8 cellular contexts compared by ENCODE assay signal in genomic region chr14:42224053-42224888, GRCh38.
DNase-seq lines count a peak whose midpoint lies in the region; ATAC-seq, FAIRE-seq and TF ChIP-seq lines count a peak whose summit lies in the region.

No MANE protein-coding gene starts in this region.

- no TSS peak for BruUV-seq in HepG2 (replicated peaks; lab: Mats Ljungman, UMichigan)

- in situ Hi-C loops in KBM-7 (cut with MboI; ENCODE audit: low pct_unique_long_range_greater_than_20kb, low sequenced_read_pairs) (no loop called here), HepG2 (cut with HindIII; ENCODE audit: extremely low pct_ligation_motif_present, low pct_unique_long_range_greater_than_20kb) (no loop called here)

- H3K36me3 ChIP-seq in OCI-LY1 (ENCODE audit: insufficient read depth, low read length): no peaks in the 10 kb centered on the region
- no peaks in the 10 kb centered on the region for H3K36me3 ChIP-seq in HepG2 (replicated peaks in 1 of 2; ENCODE audit: control insufficient read depth in 1 of 2, insufficient read depth in 2 of 2, low read length in 2 of 2)

- TF ChIP-seq RAD21 in HepG2 (CRISPR knock-in tag; IDR thresholded peaks at IDR 0.05): peak; percentile 41; the same call in 1 of the 2 replicates

- no peaks in the 10 kb centered on the region for H3K9me2 ChIP-seq in OCI-LY1 (ENCODE audit: low read depth, low read length)

- H3F3A ChIP-seq in OCI-LY1 (ENCODE audit: insufficient read depth, low read length): no peaks in the 10 kb centered on the region

- DNase-seq in DMS79 treated with DMSO at 0.1 percent for 48 hours (lab: John Stamatoyannopoulos, UW) (peak; percentile 80), KBM-7 (peak; percentile 60), choroid plexus epithelial cell (ENCODE audit: low read depth) (peak; percentile 71), HepG2 (ENCODE audit: low spot score) (peak; percentile 60), substantia nigra (lab: John Stamatoyannopoulos, UW) (peak in 35 of 49 donors; percentile 0 to 80 (median 35))

- H3K9me3 ChIP-seq in OCI-LY1 (ENCODE audit: low read length) (no peaks in the 10 kb centered on the region), HepG2 (ENCODE audit: low read length) (peaks cover 86% of the 10 kb centered on the region)

- TF ChIP-seq CTCF in OCI-LY1 (IDR thresholded peaks at IDR 0.05; ENCODE audit: low read length) (peak; percentile 95), choroid plexus epithelial cell (conservative IDR thresholded peaks at IDR 0.05; ENCODE audit: low read depth, low read length) (peak; percentile 89), HepG2 (CRISPR knock-in tag; IDR thresholded peaks at IDR 0.05) (peak; percentile 77)

- 2% methylated on average over 2 of the region's 2 CpGs for WGBS in HepG2 (ENCODE audit: low lambda C conversion rate)

- POLR2A ChIA-PET in HepG2 (lab: Yijun Ruan, JAX): no interaction called here

- ATAC-seq in HepG2 (peak; percentile 96), HG03045 (IDR thresholded peaks at IDR 0.05; ENCODE audit: unreplicated experiment) (no peak), GM18519 (IDR thresholded peaks at IDR 0.05; ENCODE audit: low FRiP score, unreplicated experiment) (no peak)

- no peak overlapping the region for H3K27ac ChIP-seq in OCI-LY1 (ENCODE audit: low read depth, low read length, poor library complexity, severe bottlenecking)
- H3K27ac ChIP-seq in HepG2 (ENCODE audit: extremely low read length, insufficient read depth, low read length): no peak overlapping the region
- no peak overlapping the region for H3K27ac ChIP-seq in substantia nigra (ENCODE audit: low read depth, low read length, poor library complexity, severe bottlenecking)

- peak; percentile 55 for FAIRE-seq in HepG2 (lab: Jason Lieb, UNC)

- H3K27me3 ChIP-seq in OCI-LY1 (ENCODE audit: insufficient read depth, low read length) (no peaks in the 10 kb centered on the region), HepG2 (ENCODE audit: control insufficient read depth in 1 of 2, insufficient read depth in 2 of 2, low read length in 2 of 2) (no peaks in the 10 kb centered on the region)

- TF ChIP-seq EP300 in HepG2 (IDR thresholded peaks at IDR 0.05; ENCODE audit: low read depth in 2 of 2, low read length in 2 of 2) (no peak), HepG2 (CRISPR knock-in tag; IDR thresholded peaks at IDR 0.05; ENCODE audit: borderline replicate concordance) (no peak)

- TF ChIP-seq POLR2A in HepG2 (IDR thresholded peaks at IDR 0.05; ENCODE audit: insufficient read depth in 1 of 2, low read depth in 2 of 2, low read length in 2 of 2): no peak

- no peak overlapping the region for H3K4me3 ChIP-seq in OCI-LY1 (ENCODE audit: low read depth, low read length, poor library complexity, severe bottlenecking)
- H3K4me3 ChIP-seq in choroid plexus epithelial cell (ENCODE audit: low read depth, low read length): no peak overlapping the region
- no peak overlapping the region for H3K4me3 ChIP-seq in HepG2 (replicated peaks in 1 of 3; ENCODE audit: insufficient read depth in 1 of 3, low read depth in 2 of 3, low read length in 3 of 3)

- intact Hi-C loops in HepG2 (cut with micrococcal nuclease; ENCODE audit: unreplicated experiment): loop anchor here (5.0 kb wide), 1 partner anchor 1313 kb away; no protein-coding TSS in a partner anchor

- H3K9ac ChIP-seq in OCI-LY1 (ENCODE audit: low read length): no peak overlapping the region
- no peak overlapping the region for H3K9ac ChIP-seq in HepG2 (ENCODE audit: insufficient read depth, low read depth, low read length)

- H3K79me2 ChIP-seq in OCI-LY1 (ENCODE audit: insufficient read depth, low read length): no peaks in the 10 kb centered on the region
- no peaks in the 10 kb centered on the region for H3K79me2 ChIP-seq in HepG2 (ENCODE audit: insufficient read depth, low read length)

- peaks cover 5% of the 10 kb centered on the region for H3K4me1 ChIP-seq in OCI-LY1 (ENCODE audit: insufficient read depth, low read length, severe bottlenecking)
- no peaks in the 10 kb centered on the region for H3K4me1 ChIP-seq in HepG2 (ENCODE audit: insufficient read depth, low read length)

- H3K4me2 ChIP-seq in OCI-LY1 (ENCODE audit: low read length): no peak overlapping the region
- H3K4me2 ChIP-seq in HepG2 (ENCODE audit: low read depth, low read length): no peak overlapping the region

- CTCF ChIA-PET in HepG2 (lab: Yijun Ruan, JAX; ENCODE audit: low intra/inter-chr PET ratio, low total read pairs): no interaction called here

- no peaks in the 10 kb centered on the region for H4K20me1 ChIP-seq in OCI-LY1 (ENCODE audit: insufficient read depth, low read length)
- no peaks in the 10 kb centered on the region for H4K20me1 ChIP-seq in HepG2 (ENCODE audit: insufficient read depth, low read length)

- H2AFZ ChIP-seq in OCI-LY1 (ENCODE audit: low read length) (no peak overlapping the region; the same call in 1 of the 2 replicates), HepG2 (ENCODE audit: low read length) (no peak overlapping the region)

TF ChIP-seq in HepG2, 621 proteins besides CTCF, POLR2A, EP300 and RAD21:
- TF ChIP-seq AKNA (CRISPR knock-in tag; IDR thresholded peaks at IDR 0.05; ENCODE audit: borderline replicate concordance) (no peak), CBX5 (CRISPR knock-in tag; IDR thresholded peaks at IDR 0.05; ENCODE audit: borderline replicate concordance) (no peak), HNF4G (IDR thresholded peaks at IDR 0.05; ENCODE audit: borderline replicate concordance, low read depth, low read length) (no peak), HNF4G (CRISPR knock-in tag; IDR thresholded peaks at IDR 0.05; ENCODE audit: borderline replicate concordance, low read depth) (no peak), ZFP62 (CRISPR knock-in tag; IDR thresholded peaks at IDR 0.05) (no peak), ZFP37 (CRISPR knock-in tag; IDR thresholded peaks at IDR 0.05; ENCODE audit: borderline replicate concordance) (no peak), AFF4 (CRISPR knock-in tag; IDR thresholded peaks at IDR 0.05) (no peak), ZNF331 (CRISPR knock-in tag; IDR thresholded peaks at IDR 0.05) (no peak), SMC3 (IDR thresholded peaks at IDR 0.05; ENCODE audit: low read length) (peak; percentile 94), STAG1 (CRISPR knock-in tag; IDR thresholded peaks at IDR 0.05) (peak; percentile 89), FOSL1 (CRISPR knock-in tag; IDR thresholded peaks at IDR 0.05; ENCODE audit: borderline replicate concordance) (no peak)
TF ChIP-seq in HepG2: peak in this region for 2.
